10 cellular contexts compared by ENCODE assay signal in genomic region chr2:29014331-29014730, GRCh38. TPM values are rescaled to one million over a fixed set of nuclear protein-coding genes. Genes with fewer than 3 reads are reported as not detected.
DNase-seq lines count a peak whose midpoint lies in the region; ATAC-seq and TF ChIP-seq lines count a peak whose summit lies in the region.
"Had no signal": no experiment of that assay in that cellular context is flagged by ENCODE, and none has a peak within 500 bp of the region (broad histone marks: within the 10 kb centered on the region; RNA-seq: fewer than 3 reads in every experiment).

No MANE protein-coding gene starts in this region.

- no peaks in the 10 kb centered on the region for H3K36me3 ChIP-seq in upper lobe of right lung
- H3K36me3 ChIP-seq: uterus had no signal

- no peak for TF ChIP-seq CTCF in upper lobe of right lung (IDR thresholded peaks at IDR 0.05)

- H3K27me3 ChIP-seq in upper lobe of right lung, result no peaks in the 10 kb centered on the region
- H3K27me3 ChIP-seq: uterus had no signal

- no peak overlapping the region for H3K4me3 ChIP-seq in upper lobe of right lung
- H3K4me3 ChIP-seq: SK-N-MC, uterus had no signal

- DNase-seq in activated T-cell treated with anti-CD3 and anti-CD28 coated beads, Interleukin-2, amount 50 U/mL, for 24 hours, result no peak
- no peak for DNase-seq in activated T-cell treated with anti-CD3 and anti-CD28 coated beads, Interleukin-2, amount 50 U/mL, for 1 hour
- DNase-seq in activated naive CD4-positive, alpha-beta T cell treated with anti-CD3 and anti-CD28 coated beads, Interleukin-2, amount 50 U/mL, for 72 hours (ENCODE audit: low spot score in 2 of 2), result peak in 1 of 2 donors; percentile 26
- DNase-seq in natural killer cell treated with Interleukin-12 subunit alpha and Interleukin-12 subunit beta and Interleukin-15 and Interleukin-18, amount 100 ng/mL, for 72 hours (ENCODE audit: low spot score), result no peak
- no peak for DNase-seq in upper lobe of right lung
- no peak for DNase-seq in GDM1 (lab: John Stamatoyannopoulos, UW)
- DNase-seq in sciatic nerve (ENCODE audit: low spot score), result no peak
- DNase-seq: uterus had no signal

- peak overlapping the region; percentile 24 for H3K27ac ChIP-seq in upper lobe of right lung
- H3K27ac ChIP-seq: SK-N-MC, uterus had no signal

- peak overlapping the region; percentile 78 for H3K4me3 Mint-ChIP-seq in activated T-cell treated with anti-CD3 and anti-CD28 coated beads, Interleukin-2, amount 50 U/mL, for 24 hours
- peak overlapping the region; percentile 76 for H3K4me3 Mint-ChIP-seq in natural killer cell treated with Interleukin-12 subunit alpha and Interleukin-12 subunit beta and Interleukin-15 and Interleukin-18, amount 100 ng/mL, for 72 hours

- H3K9me3 Mint-ChIP-seq in activated T-cell treated with anti-CD3 and anti-CD28 coated beads, Interleukin-2, amount 50 U/mL, for 24 hours, result no peaks in the 10 kb centered on the region
- H3K9me3 Mint-ChIP-seq in activated naive CD4-positive, alpha-beta T cell treated with anti-CD3 and anti-CD28 coated beads, Interleukin-2, amount 50 U/mL, for 72 hours, result no peaks in the 10 kb centered on the region
- no peaks in the 10 kb centered on the region for H3K9me3 Mint-ChIP-seq in natural killer cell treated with Interleukin-12 subunit alpha and Interleukin-12 subunit beta and Interleukin-15 and Interleukin-18, amount 100 ng/mL, for 72 hours

- intact Hi-C loops in upper lobe of right lung (cut with DNase I), result no loop called here
- intact Hi-C loops in sciatic nerve (cut with DNase I), result no loop called here

- peak overlapping the region; percentile 97 for H3K27ac Mint-ChIP-seq in activated T-cell treated with anti-CD3 and anti-CD28 coated beads, Interleukin-2, amount 50 U/mL, for 24 hours
- H3K27ac Mint-ChIP-seq in activated naive CD4-positive, alpha-beta T cell treated with anti-CD3 and anti-CD28 coated beads, Interleukin-2, amount 50 U/mL, for 72 hours, result peak overlapping the region; percentile 90 to 95
- H3K27ac Mint-ChIP-seq in natural killer cell treated with Interleukin-12 subunit alpha and Interleukin-12 subunit beta and Interleukin-15 and Interleukin-18, amount 100 ng/mL, for 72 hours, result peak overlapping the region; percentile 93 to 95

- ATAC-seq in activated naive CD4-positive, alpha-beta T cell treated with anti-CD3 and anti-CD28 coated beads, Interleukin-2, amount 50 U/mL, for 72 hours, result peak; percentile 30 to 47
- ATAC-seq in natural killer cell treated with Interleukin-12 subunit alpha and Interleukin-12 subunit beta and Interleukin-15 and Interleukin-18, amount 100 ng/mL, for 72 hours, result peak; percentile 1 to 30
- no peak for ATAC-seq in upper lobe of right lung
- no peak for ATAC-seq in sciatic nerve
- ATAC-seq in HG03378 (IDR thresholded peaks at IDR 0.05; ENCODE audit: unreplicated experiment), result no peak

- peaks cover 89% of the 10 kb centered on the region for H3K4me1 Mint-ChIP-seq in activated T-cell treated with anti-CD3 and anti-CD28 coated beads, Interleukin-2, amount 50 U/mL, for 24 hours (ENCODE audit: low read depth)
- peaks cover 77% of the 10 kb centered on the region in 2 donors for H3K4me1 Mint-ChIP-seq in natural killer cell treated with Interleukin-12 subunit alpha and Interleukin-12 subunit beta and Interleukin-15 and Interleukin-18, amount 100 ng/mL, for 72 hours (ENCODE audit: low read depth in 2 of 2)

- H3K4me1 ChIP-seq in upper lobe of right lung, result peaks cover 36% of the 10 kb centered on the region

- H3K9me3 ChIP-seq in upper lobe of right lung, result no peaks in the 10 kb centered on the region
- H3K9me3 ChIP-seq: uterus had no signal

- no peaks in the 10 kb centered on the region for H3K27me3 Mint-ChIP-seq in activated T-cell treated with anti-CD3 and anti-CD28 coated beads, Interleukin-2, amount 50 U/mL, for 24 hours
- no peaks in the 10 kb centered on the region for H3K27me3 Mint-ChIP-seq in natural killer cell treated with Interleukin-12 subunit alpha and Interleukin-12 subunit beta and Interleukin-15 and Interleukin-18, amount 100 ng/mL, for 72 hours

- H3K36me3 Mint-ChIP-seq in activated T-cell treated with anti-CD3 and anti-CD28 coated beads, Interleukin-2, amount 50 U/mL, for 24 hours (ENCODE audit: low read depth), result no peaks in the 10 kb centered on the region
- H3K36me3 Mint-ChIP-seq in activated naive CD4-positive, alpha-beta T cell treated with anti-CD3 and anti-CD28 coated beads, Interleukin-2, amount 50 U/mL, for 72 hours, result no peaks in the 10 kb centered on the region
- H3K36me3 Mint-ChIP-seq in natural killer cell treated with Interleukin-12 subunit alpha and Interleukin-12 subunit beta and Interleukin-15 and Interleukin-18, amount 100 ng/mL, for 72 hours, result no peaks in the 10 kb centered on the region

RNA-seq across cellular contexts. Expression of gene TOGARAM2, which starts 33.2 kb away (rescaled TPM):
- total RNA-seq in activated naive CD4-positive, alpha-beta T cell treated with anti-CD3 and anti-CD28 coated beads, Interleukin-2, amount 50 U/mL, for 72 hours, result 1 to 10 TPM in 1 of 2 donors, under 1 TPM in 1; 0.36 to 4.3 TPM
- total RNA-seq in natural killer cell treated with Interleukin-12 subunit alpha and Interleukin-12 subunit beta and Interleukin-15 and Interleukin-18, amount 100 ng/mL, for 72 hours, result 1 to 10 TPM; 6.8 to 7.7 TPM
- total RNA-seq in upper lobe of right lung (0.72 TPM), sciatic nerve (5.3 TPM)

RNA-seq across cellular contexts. Expression of gene PCARE, which starts 60.0 kb away (rescaled TPM):
- total RNA-seq in activated naive CD4-positive, alpha-beta T cell treated with anti-CD3 and anti-CD28 coated beads, Interleukin-2, amount 50 U/mL, for 72 hours, result not detected
- total RNA-seq in natural killer cell treated with Interleukin-12 subunit alpha and Interleukin-12 subunit beta and Interleukin-15 and Interleukin-18, amount 100 ng/mL, for 72 hours, result not detected
- total RNA-seq in upper lobe of right lung (0.55 TPM), sciatic nerve (0.53 TPM)
- total RNA-seq: uterus had no signal

Comparison
In these comparisons a context has a peak if more than half of its experiments do, and no peak if none do; other contexts are left out.
1. ATAC-seq: peak in activated naive CD4-positive, alpha-beta T cell treated with anti-CD3 and anti-CD28 coated beads, Interleukin-2, amount 50 U/mL, for 72 hours (2 of 2) and natural killer cell treated with Interleukin-12 subunit alpha and Interleukin-12 subunit beta and Interleukin-15 and Interleukin-18, amount 100 ng/mL, for 72 hours (2 of 2); none in upper lobe of right lung (single experiment), sciatic nerve (single experiment) and HG03378 (single experiment).
2. Peak in every context shown above with its lines, with median percentiles within 50 percentile points of each other: H3K27ac Mint-ChIP-seq.